ENCODE assay signal across 7 cellular contexts in the genomic region with DNA sequence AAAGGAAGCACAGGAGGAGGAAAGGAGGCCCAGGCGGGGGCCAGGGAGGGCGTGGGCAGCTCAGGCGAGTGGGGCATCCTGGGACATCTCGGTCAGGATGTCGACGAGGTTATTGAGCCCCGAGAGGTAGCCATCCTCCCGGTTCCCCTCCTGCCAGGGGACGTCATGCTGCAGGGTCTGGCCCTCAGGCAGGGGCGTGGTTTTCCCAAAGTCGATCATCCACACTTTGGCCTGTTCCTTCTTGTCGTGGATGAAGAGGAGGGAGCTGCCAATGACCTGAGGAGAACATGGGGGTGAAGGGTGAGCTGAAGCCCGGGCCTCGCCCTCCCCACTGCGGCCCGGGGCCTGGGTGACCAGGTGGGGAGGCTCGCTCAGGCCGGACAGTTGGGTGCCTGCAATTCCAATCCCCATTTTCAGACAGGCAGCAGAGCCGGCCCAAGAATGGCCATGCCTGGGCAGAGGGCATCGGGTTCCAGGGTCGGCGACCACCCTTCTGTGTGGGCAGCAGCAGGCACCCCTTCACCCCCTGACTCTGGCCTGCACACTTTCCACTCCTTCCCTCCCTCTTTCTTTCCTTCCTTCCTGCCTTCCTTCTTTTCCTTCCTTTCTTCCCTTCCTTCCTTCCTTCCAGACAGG.
DNase-seq lines count a peak whose midpoint lies in the region; ATAC-seq and TF ChIP-seq lines count a peak whose summit lies in the region.

No MANE protein-coding gene starts in this region.

- POLR2A ChIA-PET in HCT116 (lab: Charles Lee): no interaction called here
- POLR2A ChIA-PET in activated CD4-positive, alpha-beta memory T cell treated with anti-CD3 and anti-CD28 coated beads for 36 hours (lab: Charles Lee): interaction anchor here (1.4 to 1.6 kb wide), 2 partner anchors 42 to 53 kb away, joined by 3 to 4 read pairs; no protein-coding TSS in a partner anchor

- H3K27me3 ChIP-seq in HCT116 (ENCODE audit: insufficient read depth, low read length) (0 out of 2 replicates have a peak, but pooled peaks cover 3% of the 10 kb centered on the region), esophagus (ENCODE audit: control insufficient read depth in 1 of 2, insufficient read depth in 2 of 2, low read length in 2 of 2) (no peaks in the 10 kb centered on the region)

- H3K9me3 Mint-ChIP-seq in activated CD4-positive, alpha-beta memory T cell treated with anti-CD3 and anti-CD28 coated beads for 36 hours: no peaks in the 10 kb centered on the region

- no peak overlapping the region for H3K9ac ChIP-seq in HCT116 (ENCODE audit: low read length)

- no peak for TF ChIP-seq CTCF in HCT116 (IDR thresholded peaks at IDR 0.05 in 2 of 3, conservative IDR thresholded peaks at IDR 0.05 in 1 of 3; ENCODE audit: borderline replicate concordance in 1 of 3, insufficient read depth in 1 of 3, low read depth in 2 of 3, low read length in 2 of 3)

- ATAC-seq in HCT116: no peak; the same call in 1 of the 2 replicates
- ATAC-seq in GM19397 (IDR thresholded peaks at IDR 0.05; ENCODE audit: unreplicated experiment): no peak

- no peaks in the 10 kb centered on the region for H3K9me2 ChIP-seq in HCT116 (ENCODE audit: insufficient read depth)

- H3K27ac ChIP-seq in HCT116 (ENCODE audit: low read depth, low read length): no peak overlapping the region
- H3K27ac ChIP-seq in esophagus (ENCODE audit: low read depth in 2 of 2, low read length in 1 of 2): peak overlapping the region; percentile 4 to 67

- H3K27ac Mint-ChIP-seq in activated CD4-positive, alpha-beta memory T cell treated with anti-CD3 and anti-CD28 coated beads for 36 hours: peak overlapping the region; percentile 69

- H3K4me2 ChIP-seq in HCT116 (ENCODE audit: low read length): peak overlapping the region; percentile 32; the same call in 1 of the 2 replicates

- H3K4me3 ChIP-seq in HCT116 (replicated peaks in 1 of 2; ENCODE audit: low read depth in 1 of 2, low read length in 2 of 2): no peak overlapping the region
- H3K4me3 ChIP-seq in esophagus (ENCODE audit: low read depth in 1 of 2, low read length in 2 of 2): no peak overlapping the region

- no peaks in the 10 kb centered on the region for H3K27me3 Mint-ChIP-seq in activated CD4-positive, alpha-beta memory T cell treated with anti-CD3 and anti-CD28 coated beads for 36 hours

- H3K79me2 ChIP-seq in HCT116 (ENCODE audit: insufficient read depth, low read length): no peaks in the 10 kb centered on the region

- no peaks in the 10 kb centered on the region for H4K20me1 ChIP-seq in HCT116 (ENCODE audit: insufficient read depth)

- peaks cover 29% of the 10 kb centered on the region for H3K36me3 Mint-ChIP-seq in activated CD4-positive, alpha-beta memory T cell treated with anti-CD3 and anti-CD28 coated beads for 36 hours

- no peak overlapping the region for H3K4me3 Mint-ChIP-seq in activated CD4-positive, alpha-beta memory T cell treated with anti-CD3 and anti-CD28 coated beads for 36 hours

- no peaks in the 10 kb centered on the region for H3K36me3 ChIP-seq in HCT116 (ENCODE audit: control insufficient read depth in 1 of 2, insufficient read depth in 2 of 2, low read length in 2 of 2)
- peaks cover 3 to 29% of the 10 kb centered on the region in 2 donors for H3K36me3 ChIP-seq in esophagus (ENCODE audit: control insufficient read depth in 2 of 2, insufficient read depth in 2 of 2, low read length in 1 of 2)

- intact Hi-C loops in HCT116 (cut with micrococcal nuclease): loop anchor here (1.0 to 10.0 kb wide), 3 partner anchors 194 to 802 kb away; no protein-coding TSS in a partner anchor
- intact Hi-C loops in activated CD4-positive, alpha-beta memory T cell treated with anti-CD3 and anti-CD28 coated beads for 36 hours (cut with micrococcal nuclease): loop anchor here (1.0 to 2.0 kb wide), 6 partner anchors 9 to 194 kb away; partner anchors contain the start of gene ITPKB

- no TSS peak for BruUV-seq in HCT116 (replicated peaks; lab: Mats Ljungman, UMichigan)

- CTCF ChIA-PET in HCT116 (lab: Charles Lee): interaction anchor here (1.6 to 3.0 kb wide), 3 partner anchors 8 to 194 kb away, joined by 3 to 17 read pairs (median 6); no protein-coding TSS in a partner anchor
- CTCF ChIA-PET in activated CD4-positive, alpha-beta memory T cell treated with anti-CD3 and anti-CD28 coated beads for 36 hours (lab: Charles Lee): interaction anchor here (0.7 to 6.3 kb wide), 25 partner anchors 8 to 192 kb away, joined by 3 to 120 read pairs (median 4); partner anchors contain the start of gene ITPKB

- H3K4me1 ChIP-seq in HCT116 (ENCODE audit: control insufficient read depth in 1 of 2, insufficient read depth in 2 of 2, low read length in 2 of 2): peaks cover 7 to 18% of the 10 kb centered on the region in 2 experiments; a peak in 3 of 4 replicates
- peaks cover 5 to 12% of the 10 kb centered on the region in 2 donors for H3K4me1 ChIP-seq in esophagus (ENCODE audit: control insufficient read depth in 2 of 2, insufficient read depth in 2 of 2, low read length in 1 of 2)

- no peak for TF ChIP-seq POLR2A in HCT116 (IDR thresholded peaks at IDR 0.05; ENCODE audit: borderline replicate concordance, extremely low read depth, insufficient read depth, insufficient read length)

- RAD21 ChIA-PET in HCT116 (lab: Charles Lee; ENCODE audit: low non-redundant PET in 1 of 2, low total read pairs in 2 of 2, uncharacterized antibody in 2 of 2, unreplicated experiment in 2 of 2): interaction anchor here (0.8 to 2.0 kb wide), 2 partner anchors 193 to 195 kb away, joined by 3 to 4 read pairs; no protein-coding TSS in a partner anchor

- no peak overlapping the region for H2AFZ ChIP-seq in HCT116 (ENCODE audit: low read depth, low read length, poor library complexity, severe bottlenecking)

- H3K9me3 ChIP-seq in HCT116 (ENCODE audit: control insufficient read depth in 1 of 2, insufficient read depth in 1 of 2, low read depth in 1 of 2, low read length in 2 of 2): no peaks in the 10 kb centered on the region
- no peaks in the 10 kb centered on the region for H3K9me3 ChIP-seq in esophagus (ENCODE audit: control insufficient read depth in 2 of 2, insufficient read depth in 1 of 2, low read depth in 1 of 2, low read length in 1 of 2)

- peaks cover 57% of the 10 kb centered on the region for H3K4me1 Mint-ChIP-seq in activated CD4-positive, alpha-beta memory T cell treated with anti-CD3 and anti-CD28 coated beads for 36 hours (ENCODE audit: low read depth)

- no peak for TF ChIP-seq RAD21 in HCT116 (IDR thresholded peaks at IDR 0.05; ENCODE audit: low read depth)

- WGBS in esophagus, 2 donors: 71% methylated on average over 21 to 22 of the region's 22 CpGs

- DNase-seq in HCT116 (ENCODE audit: low read depth, low spot score) (no peak), COR-L47 (lab: John Stamatoyannopoulos, UW) (no peak), hippocampal formation (lab: John Stamatoyannopoulos, UW) (no peak)
- no peak for DNase-seq in activated CD4-positive, alpha-beta memory T cell treated with anti-CD3 and anti-CD28 coated beads for 36 hours
- DNase-seq in stimulated activated CD8-positive, alpha-beta memory T cell treated with anti-CD3 and anti-CD28 coated beads, Interleukin-4, amount 100 ng/mL, for 48 hours: peak; percentile 24

TF ChIP-seq in HCT116, 20 proteins besides CTCF, POLR2A, EP300 and RAD21:
- TF ChIP-seq TCF7L2 (IDR thresholded peaks at IDR 0.05; ENCODE audit: borderline replicate concordance, extremely low read depth, insufficient read depth, insufficient read length): no peak
